ENCODE assay signal across 9 cellular contexts in the genomic region with DNA sequence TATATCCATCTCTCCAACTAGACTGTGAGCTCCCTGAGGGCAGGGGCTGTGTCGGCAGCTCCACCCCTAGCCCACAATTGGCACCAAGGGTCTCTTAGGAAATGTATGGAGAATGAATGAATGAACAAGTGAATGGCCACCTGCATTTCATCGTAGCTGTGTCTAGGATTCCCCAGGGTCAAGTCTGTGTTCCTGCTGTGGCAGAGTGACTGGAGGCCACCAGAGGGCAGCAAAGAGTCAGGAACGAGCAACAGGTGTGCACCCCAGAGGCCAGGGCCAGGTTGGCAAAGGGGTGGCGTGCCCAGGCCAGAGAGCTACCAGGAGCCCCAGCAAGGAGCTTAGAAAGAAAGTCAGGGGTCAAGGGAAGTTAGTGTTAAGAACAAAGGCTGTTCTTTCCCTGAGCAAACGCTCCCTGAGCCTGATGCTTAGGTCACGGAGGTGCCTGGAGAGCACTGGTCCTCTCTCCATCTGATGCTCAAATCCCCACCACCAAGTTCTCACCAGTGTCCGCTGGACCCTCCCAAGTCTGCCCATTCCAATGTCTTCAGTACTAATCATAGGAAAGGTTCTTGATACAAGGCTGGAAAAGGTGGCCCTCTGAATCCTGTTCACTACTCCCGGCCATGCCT.
DNase-seq lines count a peak whose midpoint lies in the region; ATAC-seq and TF ChIP-seq lines count a peak whose summit lies in the region.
"Had no signal": no experiment of that assay in that cellular context is flagged by ENCODE, and none has a peak within 500 bp of the region (broad histone marks: within the 10 kb centered on the region; RNA-seq: fewer than 3 reads in every experiment).

No MANE protein-coding gene starts in this region.

- no peaks in the 10 kb centered on the region for H3K36me3 ChIP-seq in Panc1 (ENCODE audit: control insufficient read depth, insufficient read depth, low read length)

- ATAC-seq in Panc1 (peak; percentile 96), foreskin keratinocyte (peak; percentile 74)
- ATAC-seq in activated T-helper 17 cell treated with anti-CD3 and anti-CD28 coated beads, Interleukin-2, amount 50 U/mL, for 72 hours (replicated peaks): peak; percentile 91

- no peaks in the 10 kb centered on the region for H3K27me3 Mint-ChIP-seq in activated T-helper 17 cell treated with anti-CD3 and anti-CD28 coated beads, Interleukin-2, amount 50 U/mL, for 72 hours

- no peak overlapping the region for H3K27ac Mint-ChIP-seq in activated T-helper 17 cell treated with anti-CD3 and anti-CD28 coated beads, Interleukin-2, amount 50 U/mL, for 72 hours
- H3K27ac Mint-ChIP-seq: stimulated activated naive CD8-positive, alpha-beta T cell treated with anti-CD3 and anti-CD28 coated beads, Interleukin-15, Interleukin-2, amounts not matched to agents 100 ng/mL and 50 ng/mL, for 24 hours had no signal

- intact Hi-C loops in Panc1 (cut with micrococcal nuclease; ENCODE audit: unreplicated experiment) (loop anchor here (1.0 to 10.0 kb wide), 4 partner anchors 104 to 521 kb away; no protein-coding TSS in a partner anchor), posterior vena cava (cut with DNase I) (no loop called here)

- H3K27ac ChIP-seq in Panc1 (ENCODE audit: low read length): no peak overlapping the region
- no peak overlapping the region for H3K27ac ChIP-seq in foreskin keratinocyte

- no peak overlapping the region for H3K4me3 ChIP-seq in Panc1 (ENCODE audit: low read depth in 2 of 2, low read length in 2 of 2)

- CTCF ChIA-PET in Panc1 (lab: Charles Lee): interaction anchor here (0.6 to 3.9 kb wide), 28 partner anchors 9 to 537 kb away, joined by 3 to 35 read pairs (median 4); a partner anchor contains a TSS

- BruUV-seq in Panc1 (replicated peaks; lab: Mats Ljungman, UMichigan): no TSS peak

- H3K4me1 Mint-ChIP-seq in activated T-helper 17 cell treated with anti-CD3 and anti-CD28 coated beads, Interleukin-2, amount 50 U/mL, for 72 hours: no peaks in the 10 kb centered on the region

- DNase-seq in activated gamma-delta T cell treated with Interleukin-2 at 50 U/mL for 16 hours: peak; percentile 68
- no peak for DNase-seq in activated gamma-delta T cell (lab: John Stamatoyannopoulos, UW)
- DNase-seq in HS-27A (ENCODE audit: low read depth): peak; percentile 20
- DNase-seq in Panc1 (ENCODE audit: low read depth, low spot score): peak; percentile 61
- peak in 1 of 2 donors; percentile 39 for DNase-seq in foreskin keratinocyte
- peak; percentile 82 for DNase-seq in posterior vena cava (ENCODE audit: low spot score)
- peak; percentile 60 for DNase-seq in ureter (ENCODE audit: low spot score)

- POLR2A ChIA-PET in Panc1 (lab: Charles Lee): interaction anchor here (0.9 kb wide), 1 partner anchor 118 kb away, joined by 3 read pairs; no protein-coding TSS in a partner anchor

- no peaks in the 10 kb centered on the region for H3K36me3 Mint-ChIP-seq in activated T-helper 17 cell treated with anti-CD3 and anti-CD28 coated beads, Interleukin-2, amount 50 U/mL, for 72 hours (ENCODE audit: low read depth)

- TF ChIP-seq CTCF in Panc1 (IDR thresholded peaks at IDR 0.05) (no peak), foreskin keratinocyte (conservative IDR thresholded peaks at IDR 0.05) (peak; percentile 92)

- peaks cover 4% of the 10 kb centered on the region; the same call in 1 of the 2 replicates for H3K4me1 ChIP-seq in Panc1 (ENCODE audit: control insufficient read depth, insufficient read depth, low read length)
- H3K4me1 ChIP-seq in foreskin keratinocyte: no peaks in the 10 kb centered on the region

- H3K27me3 ChIP-seq in Panc1 (ENCODE audit: control insufficient read depth, insufficient read depth, low read length) (no peaks in the 10 kb centered on the region; the same call in 1 of the 2 replicates), foreskin keratinocyte (peaks cover 45% of the 10 kb centered on the region)

- in situ Hi-C loops in Panc1 (cut with HindIII; ENCODE audit: low pct_unique_long_range_greater_than_20kb, low sequenced_read_pairs): no loop called here

- no peaks in the 10 kb centered on the region for H3K9me3 Mint-ChIP-seq in activated T-helper 17 cell treated with anti-CD3 and anti-CD28 coated beads, Interleukin-2, amount 50 U/mL, for 72 hours
- H3K9me3 Mint-ChIP-seq: stimulated activated naive CD8-positive, alpha-beta T cell treated with anti-CD3 and anti-CD28 coated beads, Interleukin-15, Interleukin-2, amounts not matched to agents 100 ng/mL and 50 ng/mL, for 24 hours had no signal

- H3K4me3 Mint-ChIP-seq in activated T-helper 17 cell treated with anti-CD3 and anti-CD28 coated beads, Interleukin-2, amount 50 U/mL, for 72 hours: no peak overlapping the region
- H3K4me3 Mint-ChIP-seq: stimulated activated naive CD8-positive, alpha-beta T cell treated with anti-CD3 and anti-CD28 coated beads, Interleukin-15, Interleukin-2, amounts not matched to agents 100 ng/mL and 50 ng/mL, for 24 hours had no signal

- no peaks in the 10 kb centered on the region for H3K9me3 ChIP-seq in Panc1 (ENCODE audit: control insufficient read depth, insufficient read depth, low read depth, low read length)
